8 cellular contexts compared by ENCODE assay signal in the genomic region with DNA sequence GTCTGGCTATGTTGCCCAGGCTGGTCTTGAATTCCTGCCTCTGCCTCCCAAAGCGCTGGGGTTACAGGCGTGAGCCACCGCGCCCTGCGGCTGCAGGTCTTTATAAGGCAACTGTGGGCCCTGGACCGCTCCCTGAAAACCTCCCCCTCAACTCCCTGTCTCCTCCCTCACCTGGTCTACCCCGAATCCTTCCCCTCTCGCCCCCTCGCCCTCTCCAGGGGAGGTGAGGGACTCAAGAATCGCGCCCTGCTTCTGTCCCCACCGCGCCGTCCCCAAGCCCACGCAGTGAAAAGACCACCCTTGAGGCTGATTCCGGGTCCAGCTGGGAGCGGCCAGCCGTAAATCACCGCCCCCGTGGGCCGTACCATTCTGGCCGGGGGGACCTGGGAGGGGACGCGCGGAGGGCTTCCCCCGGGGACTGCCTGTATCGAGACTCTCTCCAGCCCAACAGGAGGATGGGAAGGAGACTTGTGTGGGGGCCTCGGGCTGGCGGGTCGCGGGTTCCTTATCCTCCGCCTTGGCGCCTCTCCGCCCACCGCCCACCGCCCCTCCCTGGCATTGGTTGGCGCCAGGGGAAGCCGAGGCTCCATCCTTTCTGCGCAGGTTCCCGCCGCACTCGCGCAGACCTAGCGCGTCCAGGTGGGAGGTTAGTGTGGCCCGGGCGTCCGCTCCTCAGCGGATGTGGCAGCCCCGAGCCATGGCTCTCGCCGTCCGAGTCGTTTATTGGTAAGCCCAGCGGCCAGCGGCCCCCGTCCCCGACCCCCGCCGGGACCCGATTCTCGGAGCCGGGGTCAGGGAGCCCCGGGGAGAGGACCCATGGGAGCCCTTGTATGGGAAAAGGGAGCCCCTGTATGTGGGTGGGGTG. TPM values are rescaled to one million over a fixed set of nuclear protein-coding genes. Genes with fewer than 3 reads are reported as not detected.
DNase-seq lines count a peak whose midpoint lies in the region; TF ChIP-seq lines count a peak whose summit lies in the region.

Gene SELENOW, plus strand, starts transcription at position 615 of the 865 bp plus-strand sequence. Its CDS starts 83 bp downstream, at position 698.

- H3K23ac ChIP-seq in trophoblast cell (ENCODE audit: low read length): no peak within 1 kb of the TSS

- WGBS in trophoblast cell (ENCODE audit: extremely low coverage, insufficient coverage, insufficient read length): no CpG with 5 or more reads among the region's 64 CpGs
- 0% methylated on average over 41 to 48 of the region's 64 CpGs for WGBS in tibial nerve, 2 donors

- peak within 1 kb of the TSS; percentile 18 for H2AK5ac ChIP-seq in trophoblast cell (ENCODE audit: low read length)

- H3K27me3 ChIP-seq in cardiac muscle cell (no peaks in the 10 kb centered on the region), trophoblast cell (ENCODE audit: insufficient read depth, low read length) (no peaks in the 10 kb centered on the region), tibial nerve (no peaks in the 10 kb centered on the region)

- peak within 1 kb of the TSS; percentile 67 for H3K4me2 ChIP-seq in trophoblast cell (ENCODE audit: low read length)

- peak within 1 kb of the TSS; percentile 72 for H2BK12ac ChIP-seq in trophoblast cell (ENCODE audit: low read length)

- H3K79me2 ChIP-seq in trophoblast cell (ENCODE audit: control insufficient read depth, insufficient read depth, low read length, poor library complexity): peaks cover 23% of the 10 kb centered on the region

- peak within 1 kb of the TSS; percentile 100 for H3K27ac ChIP-seq in cardiac muscle cell
- H3K27ac ChIP-seq in trophoblast cell (ENCODE audit: low read depth, low read length): peak within 1 kb of the TSS; percentile 89
- peak within 1 kb of the TSS; percentile 98 to 100 (median 98) for H3K27ac ChIP-seq in tibial nerve

- no peaks in the 10 kb centered on the region for H3K9me3 ChIP-seq in cardiac muscle cell (ENCODE audit: low read depth)
- H3K9me3 ChIP-seq in trophoblast cell (ENCODE audit: insufficient read depth, low read depth, low read length): no peaks in the 10 kb centered on the region
- no peaks in the 10 kb centered on the region for H3K9me3 ChIP-seq in tibial nerve

- H3K18ac ChIP-seq in trophoblast cell (ENCODE audit: low read length): peak within 1 kb of the TSS; percentile 79

- TF ChIP-seq CTCF in NB4 (IDR thresholded peaks at IDR 0.05; ENCODE audit: low read depth, low read length) (no peak), cardiac muscle cell (IDR thresholded peaks at IDR 0.05; ENCODE audit: low read depth, low read length) (no peak), tibial nerve (IDR thresholded peaks at IDR 0.05) (peak in 1 of 5 experiments; percentile 57)

- peak within 1 kb of the TSS; percentile 95 for H2BK120ac ChIP-seq in trophoblast cell (ENCODE audit: insufficient read depth, low read length, poor library complexity)

- peak within 1 kb of the TSS; percentile 59 for H4K12ac ChIP-seq in trophoblast cell (ENCODE audit: low read depth, low read length)

- H2BK5ac ChIP-seq in trophoblast cell (ENCODE audit: low read depth, low read length, poor library complexity): peak within 1 kb of the TSS; percentile 96

- H4K91ac ChIP-seq in trophoblast cell (ENCODE audit: low read depth, low read length): peak within 1 kb of the TSS; percentile 92

- peak; percentile 90 for TF ChIP-seq POLR2A in NB4 (IDR thresholded peaks at IDR 0.05; ENCODE audit: extremely low read depth, insufficient read length)
- peak; percentile 82 to 96 for TF ChIP-seq POLR2A in tibial nerve (IDR thresholded peaks at IDR 0.05)

- peak; percentile 83 for DNase-seq in Daoy (ENCODE audit: low read depth)
- DNase-seq in HCEC 1CT: peak; percentile 46
- peak; percentile 93 for DNase-seq in NB4 (ENCODE audit: low read depth)
- DNase-seq in SW480 (ENCODE audit: low spot score): peak; percentile 88
- DNase-seq in activated naive CD8-positive, alpha-beta T cell treated with anti-CD3 and anti-CD28 coated beads, Interleukin-2, amount 50 U/mL, for 16 hours (ENCODE audit: low read depth, low spot score): peak; percentile 52
- peak; percentile 79 to 88 for DNase-seq in cardiac muscle cell (ENCODE audit: low read depth in 1 of 2, low spot score in 1 of 2)
- DNase-seq in trophoblast cell: peak; percentile 67 to 84
- DNase-seq in tibial nerve (ENCODE audit: low spot score in 2 of 2): peak; percentile 65 to 67

- H3K4me3 ChIP-seq in NB4 (ENCODE audit: low read depth, low read length) (peak within 1 kb of the TSS; percentile 81), cardiac muscle cell (peak within 1 kb of the TSS; percentile 68), trophoblast cell (ENCODE audit: low read depth, low read length) (peak within 1 kb of the TSS; percentile 78), tibial nerve (peak within 1 kb of the TSS; percentile 88 to 99 (median 94))

- H3K4ac ChIP-seq in trophoblast cell (ENCODE audit: low read depth, low read length): peak within 1 kb of the TSS; percentile 75

- H3K79me1 ChIP-seq in trophoblast cell (ENCODE audit: low read length): peaks cover 12% of the 10 kb centered on the region

- H3K36me3 ChIP-seq in cardiac muscle cell (peaks cover 23% of the 10 kb centered on the region), trophoblast cell (ENCODE audit: control insufficient read depth in 1 of 2, insufficient read depth in 2 of 2, low read length in 2 of 2) (peaks cover 19 to 25% of the 10 kb centered on the region in 2 experiments), tibial nerve (peaks cover 0 to 25% (median 0%) of the 10 kb centered on the region in 3 donors)

- H3K9ac ChIP-seq in trophoblast cell (ENCODE audit: low read length): peak within 1 kb of the TSS; percentile 86

- H4K8ac ChIP-seq in trophoblast cell (ENCODE audit: low read depth, low read length): peak within 1 kb of the TSS; percentile 81

- H3K14ac ChIP-seq in trophoblast cell (ENCODE audit: low read length): peak within 1 kb of the TSS; percentile 90

- H3K4me1 ChIP-seq in cardiac muscle cell (ENCODE audit: low read depth): peaks cover 11% of the 10 kb centered on the region
- H3K4me1 ChIP-seq in trophoblast cell (ENCODE audit: control insufficient read depth in 1 of 2, insufficient read depth in 2 of 2, low read length in 2 of 2): peaks cover 4 to 7% of the 10 kb centered on the region in 2 experiments
- peaks cover 0 to 71% (median 39%) of the 10 kb centered on the region in 4 donors for H3K4me1 ChIP-seq in tibial nerve

- peak within 1 kb of the TSS; percentile 61 for H2AFZ ChIP-seq in trophoblast cell (ENCODE audit: insufficient read depth, low read length, poor library complexity)

- TF ChIP-seq EP300 in tibial nerve (IDR thresholded peaks at IDR 0.05): peak; percentile 63 to 99

RNA-seq across cellular contexts. Expression of gene SELENOW, which starts in this region (rescaled TPM):
- total RNA-seq in Daoy (2014; rRNA removed; shearing (Covaris generic)): 239 and 251 TPM in 2 replicates
- total RNA-seq in cardiac muscle cell: 1,194 and 1,690 TPM in 2 replicates
- polyA plus RNA-seq in cardiac muscle cell: 1,855 and 2,152 TPM in 2 replicates
- 469 and 476 TPM in 2 replicates for polyA plus RNA-seq in trophoblast cell (2013)
- 100 to 1,000 TPM; 495 to 841 (median 572) TPM for total RNA-seq in tibial nerve

Comparison
In these comparisons a context has a peak if more than half of its experiments do, and no peak if none do; other contexts are left out.
1. Peak in every context shown above with its lines: DNase-seq, H3K4me3 ChIP-seq and H3K27ac ChIP-seq.